Comparison of ENCODE assay signal across 10 cellular contexts in genomic region chr5:32144637-32145207, GRCh38. TPM values are rescaled to one million over a fixed set of nuclear protein-coding genes. Genes with fewer than 3 reads are reported as not detected.
DNase-seq lines count a peak whose midpoint lies in the region; ATAC-seq and TF ChIP-seq lines count a peak whose summit lies in the region.
"Had no signal": no experiment of that assay in that cellular context is flagged by ENCODE, and none has a peak within 500 bp of the region (broad histone marks: within the 10 kb centered on the region; RNA-seq: fewer than 3 reads in every experiment).

No MANE protein-coding gene starts in this region.

- peaks cover 40% of the 10 kb centered on the region for H3K36me3 Mint-ChIP-seq in activated CD4-positive, alpha-beta T cell treated with anti-CD3 and anti-CD28 coated beads, Interleukin-2, amount 10 ng/mL, durations not matched to agents 24 days and 14 days (ENCODE audit: low read depth)

- H3K4me1 Mint-ChIP-seq in activated CD4-positive, alpha-beta T cell treated with anti-CD3 and anti-CD28 coated beads, Interleukin-2, amount 10 ng/mL, durations not matched to agents 24 days and 14 days = peaks cover 16% of the 10 kb centered on the region

- TF ChIP-seq POLR2A in spleen (IDR thresholded peaks at IDR 0.05) (no peak), sigmoid colon (IDR thresholded peaks at IDR 0.05) (no peak)

- intact Hi-C loops in activated CD4-positive, alpha-beta T cell treated with anti-CD3 and anti-CD28 coated beads, Interleukin-2, amount 10 ng/mL, durations not matched to agents 24 days and 14 days (cut with micrococcal nuclease) = no loop called here
- intact Hi-C loops in heart right ventricle (cut with DNase I) (no loop called here), psoas muscle (cut with DNase I) (no loop called here), spleen (cut with DNase I; ENCODE audit: low total_unique reads) (no loop called here), sigmoid colon (cut with DNase I) (no loop called here)

- ATAC-seq in heart right ventricle = peak in 7 of 8 donors; percentile 25 to 81 (median 64)
- ATAC-seq in psoas muscle = peak; percentile 44 to 61 (median 54)

- H3K4me1 ChIP-seq in heart right ventricle = peaks cover 21 to 64% (median 58%) of the 10 kb centered on the region in 9 donors
- peaks cover 49% of the 10 kb centered on the region for H3K4me1 ChIP-seq in psoas muscle
- H3K4me1 ChIP-seq in spleen = peaks cover 19 to 64% (median 45%) of the 10 kb centered on the region in 6 donors
- H3K4me1 ChIP-seq in sigmoid colon = peaks cover 0 to 60% (median 53%) of the 10 kb centered on the region in 4 donors

- TF ChIP-seq EP300 in sigmoid colon (IDR thresholded peaks at IDR 0.05) = no peak

- TF ChIP-seq CTCF in heart right ventricle (IDR thresholded peaks at IDR 0.05) = no peak
- TF ChIP-seq CTCF in psoas muscle (IDR thresholded peaks at IDR 0.05) = no peak
- TF ChIP-seq CTCF in spleen (IDR thresholded peaks at IDR 0.05 in 8 of 11, conservative IDR thresholded peaks at IDR 0.05 in 3 of 11) = no peak
- no peak for TF ChIP-seq CTCF in sigmoid colon (IDR thresholded peaks at IDR 0.05)

- H3K27ac Mint-ChIP-seq in activated CD4-positive, alpha-beta T cell treated with anti-CD3 and anti-CD28 coated beads, Interleukin-2, amount 10 ng/mL, durations not matched to agents 24 days and 14 days = peak overlapping the region; percentile 36

- H3K27ac ChIP-seq in heart right ventricle (peak overlapping the region in 7 of 10 donors; percentile 0 to 61 (median 34)), psoas muscle (peak overlapping the region; percentile 24), spleen (peak overlapping the region in 1 of 8 donors; percentile 4), sigmoid colon (peak overlapping the region in 1 of 4 donors; percentile 13)

- DNase-seq in activated CD4-positive, alpha-beta T cell treated with anti-CD3 and anti-CD28 coated beads, Interleukin-2, amount 10 ng/mL, durations not matched to agents 24 days and 14 days = no peak
- DNase-seq in activated CD4-positive, alpha-beta T cell treated with anti-CD3 and anti-CD28 coated beads, Interleukin-2, amount 50 U/mL, for 1 hour = no peak
- DNase-seq in M059J (ENCODE audit: low read depth) = peak; percentile 24
- peak; percentile 41 to 44 for DNase-seq in heart right ventricle
- no peak for DNase-seq in psoas muscle
- DNase-seq in spleen = no peak
- DNase-seq in sigmoid colon = no peak
- DNase-seq in SK-N-DZ (ENCODE audit: low spot score) = no peak
- DNase-seq: NCI-H2227 treated with DMSO at 0.1 percent for 48 hours; stimulated activated CD4-positive, alpha-beta T cell treated with anti-CD3 and anti-CD28 coated beads, Interleukin-4, amount 100 ng/mL, for 4 hours had no signal

- no peak overlapping the region for H3K4me3 Mint-ChIP-seq in activated CD4-positive, alpha-beta T cell treated with anti-CD3 and anti-CD28 coated beads, Interleukin-2, amount 10 ng/mL, durations not matched to agents 24 days and 14 days

- no peaks in the 10 kb centered on the region for H3K9me3 Mint-ChIP-seq in activated CD4-positive, alpha-beta T cell treated with anti-CD3 and anti-CD28 coated beads, Interleukin-2, amount 10 ng/mL, durations not matched to agents 24 days and 14 days

- H3K36me3 ChIP-seq in heart right ventricle = peaks cover 0 to 13% (median 0%) of the 10 kb centered on the region in 9 donors
- H3K36me3 ChIP-seq in psoas muscle (ENCODE audit: insufficient read depth in 1 of 2, low read depth in 1 of 2) = peaks cover 0 to 4% of the 10 kb centered on the region in 2 donors
- peaks cover 0 to 38% (median 3%) of the 10 kb centered on the region in 6 donors for H3K36me3 ChIP-seq in spleen
- H3K36me3 ChIP-seq in sigmoid colon = peaks cover 0 to 13% (median 0%) of the 10 kb centered on the region in 4 donors

- H3K27me3 ChIP-seq in heart right ventricle (no peaks in the 10 kb centered on the region), psoas muscle (ENCODE audit: insufficient read depth in 3 of 3, low read length in 2 of 3) (no peaks in the 10 kb centered on the region), spleen (replicated peaks in 1 of 7) (no peaks in the 10 kb centered on the region), sigmoid colon (no peaks in the 10 kb centered on the region)

- WGBS in heart right ventricle, 2 donors = 58 to 65% methylated on average over 3 of the region's 3 CpGs
- WGBS in psoas muscle, 3 donors = 58 to 77% (median 58%) methylated on average over 3 of the region's 3 CpGs
- 84 to 90% (median 86%) methylated on average over 3 of the region's 3 CpGs for WGBS in spleen, 5 donors
- 93 to 96% methylated on average over 3 of the region's 3 CpGs for WGBS in sigmoid colon, 2 donors

- H3K27me3 Mint-ChIP-seq in activated CD4-positive, alpha-beta T cell treated with anti-CD3 and anti-CD28 coated beads, Interleukin-2, amount 10 ng/mL, durations not matched to agents 24 days and 14 days = no peaks in the 10 kb centered on the region

- H3K9me3 ChIP-seq in heart right ventricle (no peaks in the 10 kb centered on the region), psoas muscle (no peaks in the 10 kb centered on the region), spleen (no peaks in the 10 kb centered on the region), sigmoid colon (no peaks in the 10 kb centered on the region)

- H3K4me3 ChIP-seq in heart right ventricle (no peak overlapping the region), psoas muscle (no peak overlapping the region), spleen (no peak overlapping the region), sigmoid colon (no peak overlapping the region)

RNA-seq across cellular contexts. Expression of gene GOLPH3, which starts 29.4 kb away (rescaled TPM):
- 85.4 and 92.7 TPM in 2 replicates for total RNA-seq in activated CD4-positive, alpha-beta T cell treated with anti-CD3 and anti-CD28 coated beads, Interleukin-2, amount 10 ng/mL, durations not matched to agents 24 days and 14 days
- total RNA-seq in M059J (2014; rRNA removed; shearing (Covaris generic)) = 67.4 and 98.1 TPM in 2 replicates
- total RNA-seq in heart right ventricle (10 to 100 TPM; 33.7 to 69.5 (median 40.4) TPM), psoas muscle (10 to 100 TPM; 23.0 to 55.3 (median 35.0) TPM), spleen (10 to 100 TPM; 62.9 to 82.3 (median 73.6) TPM), sigmoid colon (100 to 1,000 TPM; 170 to 247 (median 192) TPM)
- polyA plus RNA-seq in heart right ventricle (10 to 100 TPM; 23.2 to 29.1 TPM), psoas muscle (10 to 100 TPM; 25.4 to 36.8 (median 31.0) TPM), spleen (10 to 100 TPM; 27.0 to 42.5 (median 35.2) TPM), sigmoid colon (100 to 1,000 TPM in 1 of 3 donors, 10 to 100 TPM in 2; 63.6 to 127 (median 94.3) TPM)
- polyA plus RNA-seq in SK-N-DZ (2014; cell fraction: cytosol; rRNA removed) = 44.8 and 59.6 TPM in 2 replicates
- 14.6 and 26.1 TPM in 2 replicates for polyA plus RNA-seq in SK-N-DZ (2014; cell fraction: nucleus; rRNA removed)

Comparison
In these comparisons a context has a peak if more than half of its experiments do, and no peak if none do; other contexts are left out.
1. DNase-seq: peak in M059J (single experiment) and heart right ventricle (2 of 2); none in activated CD4-positive, alpha-beta T cell treated with anti-CD3 and anti-CD28 coated beads, Interleukin-2, amount 10 ng/mL, durations not matched to agents 24 days and 14 days (single experiment), activated CD4-positive, alpha-beta T cell treated with anti-CD3 and anti-CD28 coated beads, Interleukin-2, amount 50 U/mL, for 1 hour (single experiment), psoas muscle (0 of 2), spleen (single experiment), sigmoid colon (single experiment) and SK-N-DZ (single experiment).